ENCODE assay signal across 8 cellular contexts in the genomic region with DNA sequence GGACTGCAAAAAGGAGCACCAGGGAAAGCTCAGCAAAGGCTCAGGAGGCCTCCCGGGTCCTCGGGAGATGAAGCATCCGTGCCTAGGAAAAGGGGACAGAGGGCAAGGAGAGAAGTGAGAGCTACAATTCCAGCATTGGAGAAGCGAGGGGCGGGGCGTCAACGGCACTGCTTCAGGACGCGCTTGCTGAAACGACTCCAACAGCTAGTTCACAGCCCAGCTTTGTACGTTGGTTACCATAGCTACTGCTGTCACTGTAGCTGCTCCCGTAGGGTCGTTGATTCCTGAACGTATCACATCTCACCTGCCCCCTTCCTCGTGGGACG.
DNase-seq lines count a peak whose midpoint lies in the region; ATAC-seq and TF ChIP-seq lines count a peak whose summit lies in the region.

No MANE protein-coding gene starts in this region.

- DNase-seq in MG63, result no peak
- no peak for DNase-seq in effector memory CD4-positive, alpha-beta T cell
- DNase-seq in naive thymus-derived CD4-positive, alpha-beta T cell, result no peak
- DNase-seq in medulla oblongata (ENCODE audit: extremely low spot score), result no peak
- DNase-seq in UCSD-AML1 (lab: John Stamatoyannopoulos, UW; ENCODE audit: unreplicated experiment), result no peak

- CTCF ChIA-PET in naive thymus-derived CD4-positive, alpha-beta T cell (lab: Charles Lee), result interaction anchor here (0.6 to 17.1 kb wide), 30 partner anchors 9 to 1329 kb away, joined by 3 to 376 read pairs (median 4); no protein-coding TSS in a partner anchor

- peak; percentile 10 for ATAC-seq in GM21717 (IDR thresholded peaks at IDR 0.05; ENCODE audit: unreplicated experiment)
- no peak for ATAC-seq in naive thymus-derived CD4-positive, alpha-beta T cell
- no peak for ATAC-seq in HG03097 (IDR thresholded peaks at IDR 0.05; ENCODE audit: low FRiP score, unreplicated experiment)

- peak overlapping the region; percentile 44 to 99 (median 95) for H3K27ac Mint-ChIP-seq in naive thymus-derived CD4-positive, alpha-beta T cell

- peak overlapping the region; percentile 12 for H3K4me3 ChIP-seq in MG63
- peak overlapping the region; percentile 63 for H3K4me3 ChIP-seq in effector memory CD4-positive, alpha-beta T cell (ENCODE audit: insufficient read depth, low read depth, low read length, poor library complexity, severe bottlenecking)
- peak overlapping the region; percentile 77 for H3K4me3 ChIP-seq in naive thymus-derived CD4-positive, alpha-beta T cell (ENCODE audit: low read length)

- peaks cover 12% of the 10 kb centered on the region for H3K4me1 ChIP-seq in effector memory CD4-positive, alpha-beta T cell (ENCODE audit: control insufficient read depth, insufficient read depth, low read length, poor library complexity, severe bottlenecking)
- H3K4me1 ChIP-seq in naive thymus-derived CD4-positive, alpha-beta T cell (ENCODE audit: control insufficient read depth in 2 of 2, insufficient read depth in 2 of 2, low read length in 2 of 2), result peaks cover 6 to 12% of the 10 kb centered on the region in 2 donors

- H3K36me3 Mint-ChIP-seq in naive thymus-derived CD4-positive, alpha-beta T cell, result no peaks in the 10 kb centered on the region

- H3K36me3 ChIP-seq in MG63, result no peaks in the 10 kb centered on the region
- no peaks in the 10 kb centered on the region for H3K36me3 ChIP-seq in effector memory CD4-positive, alpha-beta T cell (ENCODE audit: control insufficient read depth, insufficient read depth, low read length)
- no peaks in the 10 kb centered on the region for H3K36me3 ChIP-seq in naive thymus-derived CD4-positive, alpha-beta T cell (ENCODE audit: control insufficient read depth in 2 of 3, insufficient read depth in 3 of 3, low read length in 3 of 3)

- peaks cover 12 to 30% (median 25%) of the 10 kb centered on the region in 7 donors for H3K4me1 Mint-ChIP-seq in naive thymus-derived CD4-positive, alpha-beta T cell

- H3K27me3 Mint-ChIP-seq in naive thymus-derived CD4-positive, alpha-beta T cell, result peaks cover 0 to 15% (median 0%) of the 10 kb centered on the region in 5 donors

- intact Hi-C loops in naive thymus-derived CD4-positive, alpha-beta T cell (cut with micrococcal nuclease), result loop anchor here (1.0 to 10.0 kb wide), 15 partner anchors 18 to 1502 kb away; partner anchors contain the start of genes CEP350 (in 1 of the 2), SOAT1 (in 1 of the 2), TOR3A (in 1 of the 2) and XPR1 (in 1 of the 2)

- POLR2A ChIA-PET in naive thymus-derived CD4-positive, alpha-beta T cell (lab: Charles Lee), result interaction anchor here (0.6 to 6.3 kb wide), 13 partner anchors 9 to 764 kb away, joined by 3 to 85 read pairs (median 7); partner anchors contain the start of genes CEP350, TOR1AIP1 and TOR1AIP2

- peaks cover 23% of the 10 kb centered on the region for H3K27me3 ChIP-seq in MG63
- H3K27me3 ChIP-seq in effector memory CD4-positive, alpha-beta T cell (replicated peaks; ENCODE audit: control insufficient read depth, insufficient read depth, low read length, poor library complexity, severe bottlenecking), result no peaks in the 10 kb centered on the region
- H3K27me3 ChIP-seq in naive thymus-derived CD4-positive, alpha-beta T cell (ENCODE audit: control insufficient read depth in 2 of 2, insufficient read depth in 2 of 2, low read length in 2 of 2), result no peaks in the 10 kb centered on the region

- no peak for TF ChIP-seq CTCF in C4-2B (conservative IDR thresholded peaks at IDR 0.05)

- H3K4me3 Mint-ChIP-seq in naive thymus-derived CD4-positive, alpha-beta T cell, result peak overlapping the region; percentile 89 to 98 (median 94)

- peak overlapping the region; percentile 8; the same call in 1 of the 2 replicates for H3K27ac ChIP-seq in C4-2B
- H3K27ac ChIP-seq in effector memory CD4-positive, alpha-beta T cell (ENCODE audit: insufficient read depth, low read length, poor library complexity, severe bottlenecking), result peak overlapping the region; percentile 53
- H3K27ac ChIP-seq in naive thymus-derived CD4-positive, alpha-beta T cell (ENCODE audit: low read depth, low read length), result peak overlapping the region; percentile 69

- peaks cover 0 to 5% (median 0%) of the 10 kb centered on the region in 11 donors for H3K9me3 Mint-ChIP-seq in naive thymus-derived CD4-positive, alpha-beta T cell

- no peaks in the 10 kb centered on the region for H3K9me3 ChIP-seq in MG63
- no peaks in the 10 kb centered on the region for H3K9me3 ChIP-seq in effector memory CD4-positive, alpha-beta T cell (ENCODE audit: control insufficient read depth, low read length)
- H3K9me3 ChIP-seq in naive thymus-derived CD4-positive, alpha-beta T cell (ENCODE audit: control insufficient read depth in 2 of 3, low read length in 3 of 3), result no peaks in the 10 kb centered on the region

Comparison
In these comparisons a context has a peak if more than half of its experiments do, and no peak if none do; other contexts are left out.
1. H3K27ac ChIP-seq: peak in every context shown above with its lines; median percentile 69 in naive thymus-derived CD4-positive, alpha-beta T cell; 53 in effector memory CD4-positive, alpha-beta T cell; 8 in C4-2B.
2. H3K4me3 ChIP-seq: peak in every context shown above with its lines; median percentile 77 in naive thymus-derived CD4-positive, alpha-beta T cell; 63 in effector memory CD4-positive, alpha-beta T cell; 12 in MG63.